Comparison of ENCODE assay signal across 8 cellular contexts in the genomic region with DNA sequence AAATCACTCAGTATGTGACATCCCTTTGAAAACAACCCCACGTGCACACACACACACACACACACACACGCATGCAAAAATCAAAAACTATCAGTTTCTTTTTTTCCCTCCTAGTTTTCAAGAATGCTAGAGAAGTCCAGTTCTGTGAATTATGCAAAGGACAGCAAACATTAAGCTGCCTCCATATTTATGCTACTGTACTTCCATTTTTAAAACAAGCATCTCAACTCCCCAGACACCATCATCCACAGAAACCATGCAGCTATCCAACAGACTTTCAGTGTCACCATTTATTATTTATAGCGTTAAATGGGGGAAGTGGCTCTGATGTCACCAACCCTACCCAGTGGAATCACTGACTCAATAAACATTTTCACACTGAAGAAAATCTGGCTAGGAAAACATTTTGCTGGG. TPM values are rescaled to one million over a fixed set of nuclear protein-coding genes. Genes with fewer than 3 reads are reported as not detected.
DNase-seq lines count a peak whose midpoint lies in the region; ATAC-seq, FAIRE-seq and TF ChIP-seq lines count a peak whose summit lies in the region.

No MANE protein-coding gene starts in this region.

- ATAC-seq in HG03432 (IDR thresholded peaks at IDR 0.05; ENCODE audit: unreplicated experiment), result no peak
- no peak for ATAC-seq in GM18502 (IDR thresholded peaks at IDR 0.05; ENCODE audit: poor library complexity, unreplicated experiment)

- H3K9me3 ChIP-seq in esophagus muscularis mucosa, result no peaks in the 10 kb centered on the region

- TF ChIP-seq POLR2A in esophagus muscularis mucosa (IDR thresholded peaks at IDR 0.05; ENCODE audit: low read depth) (no peak), H54 (IDR thresholded peaks at IDR 0.05; ENCODE audit: low read depth, low read length) (no peak)

- TF ChIP-seq EP300 in esophagus muscularis mucosa (IDR thresholded peaks at IDR 0.05), result no peak

- H3K27ac ChIP-seq in VCaP, result peak overlapping the region; percentile 99
- peak overlapping the region; percentile 91 to 98 (median 96) for H3K27ac ChIP-seq in esophagus muscularis mucosa (replicated peaks in 1 of 4)

- TF ChIP-seq CTCF in VCaP (conservative IDR thresholded peaks at IDR 0.05) (no peak), esophagus muscularis mucosa (IDR thresholded peaks at IDR 0.05) (no peak), retinal pigment epithelial cell (conservative IDR thresholded peaks at IDR 0.05; ENCODE audit: low read depth, low read length) (no peak)

- no peaks in the 10 kb centered on the region for H3K27me3 ChIP-seq in esophagus muscularis mucosa

- no peaks in the 10 kb centered on the region for H3K36me3 ChIP-seq in esophagus muscularis mucosa

- DNase-seq in activated T-cell treated with anti-CD3 and anti-CD28 coated beads for 24 hours (ENCODE audit: low read depth) (peak; percentile 44), esophagus muscularis mucosa (ENCODE audit: extremely low spot score) (no peak), retinal pigment epithelial cell (ENCODE audit: low read depth) (no peak), H54 (ENCODE audit: insufficient read length, low spot score) (no peak)
- DNase-seq in activated T-cell treated with anti-CD3 and anti-CD28 coated beads, Interleukin-2, amount 50 U/mL, for 1 hour, result no peak

- FAIRE-seq in H54 (lab: Jason Lieb, UNC), result no peak

- intact Hi-C loops in esophagus muscularis mucosa (cut with DNase I), result loop anchor here (5.0 kb wide), 2 partner anchors 43 to 182 kb away; a partner anchor contains a TSS

- H3K4me3 ChIP-seq in esophagus muscularis mucosa, result peak overlapping the region; percentile 89 to 97 (median 92)
- peak overlapping the region; percentile 95 for H3K4me3 ChIP-seq in retinal pigment epithelial cell (ENCODE audit: low read length)

- 27% methylated on average over 3 of the region's 3 CpGs for WGBS in esophagus muscularis mucosa

- peaks cover 57 to 72% (median 63%) of the 10 kb centered on the region in 4 donors for H3K4me1 ChIP-seq in esophagus muscularis mucosa

RNA-seq across cellular contexts. Expression of a gene that starts 1.6 kb away (rescaled TPM):
- 10 to 100 TPM; 60.8 to 75.6 (median 66.3) TPM for total RNA-seq in esophagus muscularis mucosa
